21 cellular contexts compared by ENCODE assay signal in the genomic region with DNA sequence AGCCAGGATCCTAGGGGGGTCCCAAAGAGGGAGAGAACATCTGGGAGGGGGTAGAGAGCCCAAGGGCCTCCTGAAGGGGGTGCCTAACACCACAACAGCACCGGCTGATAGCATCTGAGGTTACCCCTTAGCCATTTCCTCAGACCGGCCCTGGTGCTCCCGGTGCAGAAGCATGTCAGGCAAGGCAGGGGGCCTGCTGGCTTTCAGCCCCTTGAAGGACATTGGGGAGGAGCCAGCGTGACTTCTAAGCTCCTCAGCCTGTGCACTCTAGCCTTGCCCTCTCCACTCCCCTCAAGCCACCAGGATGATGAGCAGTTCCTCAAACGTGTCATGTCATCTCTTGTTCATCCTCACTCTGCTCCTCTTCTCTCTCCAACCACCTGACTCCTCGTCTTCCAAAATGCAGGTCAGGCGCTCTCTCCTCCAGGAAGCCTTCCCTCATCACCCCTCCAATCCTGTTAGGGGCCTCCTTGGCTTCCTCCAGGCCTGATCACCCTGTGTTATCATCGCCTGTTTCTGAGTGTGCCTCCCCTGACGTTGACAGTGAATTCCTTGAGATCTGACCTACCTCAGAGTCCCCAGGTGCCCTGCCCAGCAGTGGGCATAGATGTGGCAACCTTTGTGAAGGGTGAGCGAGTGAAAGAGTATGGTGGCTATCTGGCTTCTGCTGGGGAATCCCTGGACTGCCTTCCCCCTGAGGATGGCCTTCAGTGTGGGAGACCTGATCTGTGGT. TPM values are rescaled to one million over a fixed set of nuclear protein-coding genes. Genes with fewer than 3 reads are reported as not detected.
DNase-seq lines count a peak whose midpoint lies in the region; ATAC-seq and TF ChIP-seq lines count a peak whose summit lies in the region.
"Had no signal": no experiment of that assay in that cellular context is flagged by ENCODE, and none has a peak within 500 bp of the region (broad histone marks: within the 10 kb centered on the region; RNA-seq: fewer than 3 reads in every experiment).

No MANE protein-coding gene starts in this region.

- DNase-seq in activated effector memory CD4-positive, alpha-beta T cell treated with anti-CD3 and anti-CD28 coated beads, Interleukin-2, amount 50 U/mL, for 16 hours: peak; percentile 58
- DNase-seq in activated effector memory CD4-positive, alpha-beta T cell treated with Interleukin-2 at 50 U/mL for 16 hours: no peak
- DNase-seq in PC-9: no peak
- DNase-seq in mucosa of descending colon: peak in 2 of 3 donors; percentile 9 to 11
- DNase-seq in upper lobe of right lung: peak; percentile 54
- no peak for DNase-seq in stimulated activated CD4-positive, alpha-beta T cell treated with anti-CD3 and anti-CD28 coated beads, Interleukin-4, amount 100 ng/mL, for 4 hours
- DNase-seq in NCI-H2081 treated with DMSO at 0.1 percent for 48 hours (lab: John Stamatoyannopoulos, UW): no peak
- DNase-seq: activated CD4-positive, alpha-beta memory T cell treated with anti-CD3 and anti-CD28 coated beads, Interleukin-2, amount 10 ng/mL, durations not matched to agents 7 days and 5 days; activated naive CD8-positive, alpha-beta T cell treated with anti-CD3 and anti-CD28 coated beads for 36 hours; activated T-cell treated with anti-CD3 and anti-CD28 coated beads, Interleukin-2, amount 50 U/mL, for 48 hours; C1 segment of cervical spinal cord; hypothalamus; mesenchymal stem cell; natural killer cell; NCI-H1092 treated with DMSO at 0.1 percent for 48 hours; NCI-H2029 treated with DMSO at 0.1 percent for 48 hours; stimulated activated CD4-positive, alpha-beta T cell treated with anti-CD3 and anti-CD28 coated beads, Interleukin-2, amount 100 ng/mL, for 48 hours; SW 1271 had no signal

- peak overlapping the region; percentile 47 for H3K4me2 ChIP-seq in PC-9

- ATAC-seq in mucosa of descending colon (no peak), upper lobe of right lung (no peak), HG02973 (IDR thresholded peaks at IDR 0.05; ENCODE audit: unreplicated experiment) (no peak)

- H3K36me3 ChIP-seq in PC-9 (ENCODE audit: low read depth) (no peaks in the 10 kb centered on the region; the same call in 1 of the 2 replicates), mucosa of descending colon (ENCODE audit: low read depth) (no peaks in the 10 kb centered on the region), upper lobe of right lung (no peaks in the 10 kb centered on the region)

- H3K4me1 ChIP-seq in PC-9 (replicated peaks; ENCODE audit: insufficient read depth) (peaks cover 67% of the 10 kb centered on the region), mucosa of descending colon (ENCODE audit: low read depth) (peaks cover 8% of the 10 kb centered on the region), upper lobe of right lung (no peaks in the 10 kb centered on the region)

- H4K20me1 ChIP-seq in PC-9 (ENCODE audit: insufficient read depth): no peaks in the 10 kb centered on the region; the same call in 1 of the 2 replicates

- intact Hi-C loops in PC-9 (cut with micrococcal nuclease; ENCODE audit: unreplicated experiment) (no loop called here), mucosa of descending colon (cut with DNase I, micrococcal nuclease) (no loop called here), upper lobe of right lung (cut with DNase I) (no loop called here)

- peaks cover 22% of the 10 kb centered on the region for H3F3A ChIP-seq in PC-9 (ENCODE audit: insufficient read depth, low read depth)

- H3K9me3 ChIP-seq in PC-9 (ENCODE audit: insufficient read depth, low read depth): no peaks in the 10 kb centered on the region
- H3K9me3 ChIP-seq in mucosa of descending colon: no peaks in the 10 kb centered on the region
- H3K9me3 ChIP-seq in upper lobe of right lung: no peaks in the 10 kb centered on the region

- POLR2A ChIA-PET in PC-9 (lab: Charles Lee; ENCODE audit: unreplicated experiment): interaction anchor here (0.5 kb wide), 1 partner anchor 82 kb away, joined by 3 read pairs; no protein-coding TSS in a partner anchor

- no peak overlapping the region for H3K4me3 ChIP-seq in PC-9
- no peak overlapping the region for H3K4me3 ChIP-seq in mucosa of descending colon
- H3K4me3 ChIP-seq in upper lobe of right lung: no peak overlapping the region
- H3K4me3 ChIP-seq: skin epidermis had no signal

- H3K27ac ChIP-seq in PC-9 (peak overlapping the region; percentile 31; the same call in 1 of the 2 replicates), upper lobe of right lung (peak overlapping the region; percentile 6)
- H3K27ac ChIP-seq: skin epidermis had no signal

- H3K79me2 ChIP-seq in PC-9 (ENCODE audit: low read depth): peaks cover 52% of the 10 kb centered on the region

- CTCF ChIA-PET in PC-9 (lab: Charles Lee): interaction anchor here (0.6 to 1.6 kb wide), 2 partner anchors 30 to 65 kb away, joined by 3 to 5 read pairs; no protein-coding TSS in a partner anchor

- no peak for TF ChIP-seq CTCF in PC-9 (conservative IDR thresholded peaks at IDR 0.05)
- TF ChIP-seq CTCF in mucosa of descending colon (IDR thresholded peaks at IDR 0.05): no peak
- TF ChIP-seq CTCF in upper lobe of right lung (IDR thresholded peaks at IDR 0.05): no peak

- H3K27me3 ChIP-seq in PC-9 (ENCODE audit: insufficient read depth, low read depth) (no peaks in the 10 kb centered on the region), upper lobe of right lung (no peaks in the 10 kb centered on the region)

- H2AFZ ChIP-seq in PC-9: no peak overlapping the region

- no peaks in the 10 kb centered on the region for H3K9me2 ChIP-seq in PC-9 (ENCODE audit: insufficient read depth)

- no TSS peak for BruUV-seq in PC-9 (replicated peaks; lab: Mats Ljungman, UMichigan)

RNA-seq across cellular contexts. Expression of a gene that starts 6.1 kb away (rescaled TPM):
- total RNA-seq in PC-9 (2021) (19.8 and 22.5 TPM in 2 replicates), mucosa of descending colon (10 to 100 TPM in 2 of 3 donors, 1 to 10 TPM in 1; 7.6 to 20.6 (median 14.5) TPM), upper lobe of right lung (7.4 TPM)
- total RNA-seq: activated CD4-positive, alpha-beta memory T cell treated with anti-CD3 and anti-CD28 coated beads, Interleukin-2, amount 10 ng/mL, durations not matched to agents 7 days and 5 days; activated naive CD8-positive, alpha-beta T cell treated with anti-CD3 and anti-CD28 coated beads for 36 hours; NCI-H460 had no signal

RNA-seq across cellular contexts. Expression of a gene that starts 48.0 kb away (rescaled TPM):
- 29.7 and 34.7 TPM in 2 replicates for total RNA-seq in PC-9 (2021)
- total RNA-seq in mucosa of descending colon: 1 to 10 TPM; 1.9 to 4.3 (median 2.8) TPM
- 3.2 TPM for total RNA-seq in upper lobe of right lung
- total RNA-seq: activated CD4-positive, alpha-beta memory T cell treated with anti-CD3 and anti-CD28 coated beads, Interleukin-2, amount 10 ng/mL, durations not matched to agents 7 days and 5 days; activated naive CD8-positive, alpha-beta T cell treated with anti-CD3 and anti-CD28 coated beads for 36 hours; NCI-H460 had no signal

Comparison
In these comparisons a context has a peak if more than half of its experiments do, and no peak if none do; other contexts are left out.
1. DNase-seq: peak in activated effector memory CD4-positive, alpha-beta T cell treated with anti-CD3 and anti-CD28 coated beads, Interleukin-2, amount 50 U/mL, for 16 hours (single experiment), mucosa of descending colon (2 of 3) and upper lobe of right lung (single experiment); none in activated effector memory CD4-positive, alpha-beta T cell treated with Interleukin-2 at 50 U/mL for 16 hours (single experiment), PC-9 (0 of 2), stimulated activated CD4-positive, alpha-beta T cell treated with anti-CD3 and anti-CD28 coated beads, Interleukin-4, amount 100 ng/mL, for 4 hours (0 of 2) and NCI-H2081 treated with DMSO at 0.1 percent for 48 hours (single experiment).